8 cellular contexts compared by ENCODE assay signal in the genomic region with DNA sequence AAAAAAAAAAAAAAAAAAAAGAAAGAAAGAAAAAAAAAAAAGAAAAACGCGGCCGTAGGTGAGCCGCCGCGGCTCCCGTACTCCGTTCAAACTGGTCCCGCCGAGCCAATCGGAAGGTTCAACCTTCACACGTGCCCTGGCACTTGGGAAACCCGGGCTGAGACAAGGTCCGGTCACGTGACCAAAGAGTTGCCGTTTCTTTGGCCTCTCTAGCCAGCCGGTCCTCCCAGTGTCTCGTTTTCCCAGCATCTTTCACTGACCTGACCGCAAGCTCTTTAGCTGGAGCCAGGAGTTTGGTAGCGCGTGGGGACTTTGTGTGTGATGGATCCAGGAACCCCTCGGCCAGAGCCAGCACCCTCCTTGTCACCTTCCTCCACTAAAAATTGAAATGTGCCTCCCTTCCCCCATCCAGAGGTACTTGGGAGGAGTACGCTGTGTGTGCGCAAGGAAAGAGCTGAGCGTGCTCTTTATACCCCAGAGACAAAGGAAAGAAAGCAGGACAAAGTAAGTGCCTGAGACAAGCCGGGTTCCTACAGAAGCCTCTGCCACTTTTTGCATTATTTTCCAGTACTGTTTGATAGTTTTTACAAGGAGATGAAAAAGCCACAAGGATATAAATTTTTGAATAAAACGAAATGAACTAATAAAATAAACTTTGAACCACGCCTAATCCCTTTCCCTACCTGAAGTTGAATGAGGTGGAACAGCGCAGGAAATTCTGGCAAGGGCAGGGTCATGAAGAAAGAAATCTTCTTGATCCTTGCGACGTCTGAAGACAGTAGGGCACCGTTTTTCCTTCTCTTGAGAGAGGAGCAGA. TPM values are rescaled to one million over a fixed set of nuclear protein-coding genes. Genes with fewer than 3 reads are reported as not detected.
A peak's percentile ranks its signal among the peaks of the same experiment; 100 is the strongest.
DNase-seq lines count a peak whose midpoint lies in the region; ATAC-seq and TF ChIP-seq lines count a peak whose summit lies in the region.

No MANE protein-coding gene starts in this region.

- peak overlapping the region; percentile 100 for H3K4me2 ChIP-seq in GM23338
- H3K4me2 ChIP-seq in fibroblast of lung (ENCODE audit: extremely low read depth, insufficient read depth, low read length): peak overlapping the region; percentile 100

- POLR2A ChIA-PET in naive thymus-derived CD4-positive, alpha-beta T cell (lab: Charles Lee): interaction anchor here (0.6 to 6.0 kb wide), 14 partner anchors 8 to 216 kb away, joined by 3 to 129 read pairs (median 4); partner anchors contain the start of genes DHPS, FBXW9, GET3 and JUNB

- H3K27ac ChIP-seq in GM23338 (ENCODE audit: low read depth) (peak overlapping the region; percentile 96), fibroblast of lung (ENCODE audit: insufficient read depth, low read length) (peak overlapping the region; percentile 84)
- peak overlapping the region; percentile 85 for H3K27ac ChIP-seq in naive thymus-derived CD4-positive, alpha-beta T cell (ENCODE audit: low read depth, low read length)

- no peak overlapping the region for H2AFZ ChIP-seq in GM23338
- peak overlapping the region; percentile 84 for H2AFZ ChIP-seq in fibroblast of lung (ENCODE audit: low read length)

- H3K4me1 ChIP-seq in GM23338 (ENCODE audit: insufficient read depth): peaks cover 9% of the 10 kb centered on the region; the same call in 1 of the 2 replicates
- peaks cover 11% of the 10 kb centered on the region for H3K4me1 ChIP-seq in fibroblast of lung (ENCODE audit: control insufficient read depth, extremely low read depth, insufficient read depth, low read length)
- H3K4me1 ChIP-seq in naive thymus-derived CD4-positive, alpha-beta T cell (ENCODE audit: control insufficient read depth in 2 of 2, insufficient read depth in 2 of 2, low read length in 2 of 2): peaks cover 11 to 16% of the 10 kb centered on the region in 2 donors

- TF ChIP-seq CTCF in GM23338 (conservative IDR thresholded peaks at IDR 0.05; ENCODE audit: low read depth in 2 of 2) (no peak), fibroblast of lung (conservative IDR thresholded peaks at IDR 0.05 in 1 of 2, IDR thresholded peaks at IDR 0.05 in 1 of 2; ENCODE audit: low read depth in 1 of 2, low read length in 2 of 2) (no peak)

- H3K36me3 ChIP-seq in GM23338 (ENCODE audit: insufficient read depth) (peaks cover 7% of the 10 kb centered on the region; the same call in 1 of the 2 replicates), fibroblast of lung (ENCODE audit: control insufficient read depth, insufficient read depth, low read length) (peaks cover 10% of the 10 kb centered on the region)
- peaks cover 0 to 13% (median 3%) of the 10 kb centered on the region in 3 experiments for H3K36me3 ChIP-seq in naive thymus-derived CD4-positive, alpha-beta T cell (ENCODE audit: control insufficient read depth in 2 of 3, insufficient read depth in 3 of 3, low read length in 3 of 3)

- H3K4me3 ChIP-seq in GM23338 (peak overlapping the region; percentile 80), fibroblast of lung (replicated peaks in 1 of 4; ENCODE audit: control extremely low read depth in 1 of 4, insufficient read depth in 1 of 4, low read depth in 3 of 4, low read length in 4 of 4) (peak overlapping the region; percentile 67 to 88 (median 84))
- peak overlapping the region; percentile 91 for H3K4me3 ChIP-seq in naive thymus-derived CD4-positive, alpha-beta T cell (ENCODE audit: low read length)

- H3K4me1 Mint-ChIP-seq in GM23338: peaks cover 15% of the 10 kb centered on the region
- peaks cover 24% of the 10 kb centered on the region for H3K4me1 Mint-ChIP-seq in activated T-helper 17 cell treated with anti-CD3 and anti-CD28 coated beads, Interleukin-2, amount 50 U/mL, for 72 hours
- peaks cover 20 to 43% (median 38%) of the 10 kb centered on the region in 7 donors for H3K4me1 Mint-ChIP-seq in naive thymus-derived CD4-positive, alpha-beta T cell
- H3K4me1 Mint-ChIP-seq in stimulated activated memory B cell treated with anti-CD40 and anti-IgM and Interleukin-4, amounts not matched to agents 10 μg/mL and 1 μg/mL and 100 μg/mL, for 72 hours: peaks cover 62% of the 10 kb centered on the region

- H3K27me3 ChIP-seq in GM23338 (ENCODE audit: insufficient read depth): no peaks in the 10 kb centered on the region
- H3K27me3 ChIP-seq in fibroblast of lung (ENCODE audit: control insufficient read depth, insufficient read depth, low read length): no peaks in the 10 kb centered on the region
- no peaks in the 10 kb centered on the region for H3K27me3 ChIP-seq in naive thymus-derived CD4-positive, alpha-beta T cell (ENCODE audit: control insufficient read depth in 2 of 2, insufficient read depth in 2 of 2, low read length in 2 of 2)

- DNase-seq in DMS79 (lab: John Stamatoyannopoulos, UW) (peak; percentile 100), GM23338 (ENCODE audit: low spot score) (peak; percentile 100), LHCN-M2 (ENCODE audit: low read depth) (peak; percentile 99), RPMI7951 (ENCODE audit: low read depth) (peak; percentile 99), fibroblast of lung (ENCODE audit: low read depth in 2 of 2) (peak; percentile 99 to 100)
- peak; percentile 66 to 97 (median 91) for DNase-seq in naive thymus-derived CD4-positive, alpha-beta T cell

- H3K4me3 Mint-ChIP-seq in GM23338: peak overlapping the region; percentile 91
- H3K4me3 Mint-ChIP-seq in activated T-helper 17 cell treated with anti-CD3 and anti-CD28 coated beads, Interleukin-2, amount 50 U/mL, for 72 hours: peak overlapping the region; percentile 97
- H3K4me3 Mint-ChIP-seq in naive thymus-derived CD4-positive, alpha-beta T cell: peak overlapping the region; percentile 86 to 96 (median 93)
- peak overlapping the region; percentile 90 for H3K4me3 Mint-ChIP-seq in stimulated activated memory B cell treated with anti-CD40 and anti-IgM and Interleukin-4, amounts not matched to agents 10 μg/mL and 1 μg/mL and 100 μg/mL, for 72 hours

- H3K9ac ChIP-seq in fibroblast of lung (ENCODE audit: insufficient read depth, low read length): peak overlapping the region; percentile 92

- H3K36me3 Mint-ChIP-seq in GM23338 (ENCODE audit: low read depth): peaks cover 36% of the 10 kb centered on the region
- peaks cover 65% of the 10 kb centered on the region for H3K36me3 Mint-ChIP-seq in activated T-helper 17 cell treated with anti-CD3 and anti-CD28 coated beads, Interleukin-2, amount 50 U/mL, for 72 hours (ENCODE audit: low read depth)
- peaks cover 0 to 16% (median 0%) of the 10 kb centered on the region in 5 donors for H3K36me3 Mint-ChIP-seq in naive thymus-derived CD4-positive, alpha-beta T cell
- peaks cover 26% of the 10 kb centered on the region for H3K36me3 Mint-ChIP-seq in stimulated activated memory B cell treated with anti-CD40 and anti-IgM and Interleukin-4, amounts not matched to agents 10 μg/mL and 1 μg/mL and 100 μg/mL, for 72 hours

- H3F3A ChIP-seq in GM23338 (replicated peaks; ENCODE audit: low read depth): peaks cover 37% of the 10 kb centered on the region

- H3K9me3 Mint-ChIP-seq in GM23338: no peaks in the 10 kb centered on the region
- H3K9me3 Mint-ChIP-seq in activated T-helper 17 cell treated with anti-CD3 and anti-CD28 coated beads, Interleukin-2, amount 50 U/mL, for 72 hours: no peaks in the 10 kb centered on the region
- H3K9me3 Mint-ChIP-seq in naive thymus-derived CD4-positive, alpha-beta T cell: peaks cover 0 to 1% (median 0%) of the 10 kb centered on the region in 11 donors
- H3K9me3 Mint-ChIP-seq in stimulated activated memory B cell treated with anti-CD40 and anti-IgM and Interleukin-4, amounts not matched to agents 10 μg/mL and 1 μg/mL and 100 μg/mL, for 72 hours: no peaks in the 10 kb centered on the region

- peaks cover 27% of the 10 kb centered on the region for H3K27me3 Mint-ChIP-seq in GM23338 (ENCODE audit: insufficient read depth, low read depth, poor library complexity)
- no peaks in the 10 kb centered on the region for H3K27me3 Mint-ChIP-seq in activated T-helper 17 cell treated with anti-CD3 and anti-CD28 coated beads, Interleukin-2, amount 50 U/mL, for 72 hours
- peaks cover 0 to 2% (median 0%) of the 10 kb centered on the region in 5 donors for H3K27me3 Mint-ChIP-seq in naive thymus-derived CD4-positive, alpha-beta T cell
- H3K27me3 Mint-ChIP-seq in stimulated activated memory B cell treated with anti-CD40 and anti-IgM and Interleukin-4, amounts not matched to agents 10 μg/mL and 1 μg/mL and 100 μg/mL, for 72 hours: no peaks in the 10 kb centered on the region

- no peaks in the 10 kb centered on the region for H3K9me3 ChIP-seq in fibroblast of lung (ENCODE audit: control insufficient read depth, insufficient read depth, low read depth, low read length)
- H3K9me3 ChIP-seq in naive thymus-derived CD4-positive, alpha-beta T cell (ENCODE audit: control insufficient read depth in 2 of 3, low read length in 3 of 3): no peaks in the 10 kb centered on the region

- CTCF ChIA-PET in naive thymus-derived CD4-positive, alpha-beta T cell (lab: Charles Lee): interaction anchor here (1.0 to 3.1 kb wide), 3 partner anchors 11 to 75 kb away, joined by 3 to 13 read pairs (median 9); partner anchors contain the start of gene TRIR

- H3K27ac Mint-ChIP-seq in GM23338: peak overlapping the region; percentile 95
- H3K27ac Mint-ChIP-seq in activated T-helper 17 cell treated with anti-CD3 and anti-CD28 coated beads, Interleukin-2, amount 50 U/mL, for 72 hours: peak overlapping the region; percentile 98
- H3K27ac Mint-ChIP-seq in naive thymus-derived CD4-positive, alpha-beta T cell: peak overlapping the region; percentile 89 to 97 (median 95)
- peak overlapping the region; percentile 77 for H3K27ac Mint-ChIP-seq in stimulated activated memory B cell treated with anti-CD40 and anti-IgM and Interleukin-4, amounts not matched to agents 10 μg/mL and 1 μg/mL and 100 μg/mL, for 72 hours

- no peaks in the 10 kb centered on the region for H3K9me2 ChIP-seq in GM23338 (ENCODE audit: insufficient read depth)

- intact Hi-C loops in naive thymus-derived CD4-positive, alpha-beta T cell (cut with micrococcal nuclease): loop anchor here (1.0 to 5.0 kb wide), 9 partner anchors 12 to 215 kb away; partner anchors contain the start of genes CALR (in 2 of the 2), DHPS (in 2 of the 2), FBXW9 (in 2 of the 2) and TRIR (in 2 of the 2)

- peaks cover 19% of the 10 kb centered on the region; the same call in 1 of the 2 replicates for H4K20me1 ChIP-seq in GM23338 (replicated peaks; ENCODE audit: insufficient read depth)
- no peaks in the 10 kb centered on the region for H4K20me1 ChIP-seq in fibroblast of lung (ENCODE audit: control insufficient read depth, extremely low read depth, insufficient read depth, low read length)

- H3K79me2 ChIP-seq in GM23338 (replicated peaks; ENCODE audit: insufficient read depth) (peaks cover 62% of the 10 kb centered on the region), fibroblast of lung (ENCODE audit: control insufficient read depth, insufficient read depth, low read length) (peaks cover 51% of the 10 kb centered on the region)

- ATAC-seq in GM23338: peak; percentile 70
- peak; percentile 95 for ATAC-seq in activated T-helper 17 cell treated with anti-CD3 and anti-CD28 coated beads, Interleukin-2, amount 50 U/mL, for 72 hours (replicated peaks)
- peak; percentile 96 for ATAC-seq in naive thymus-derived CD4-positive, alpha-beta T cell
- ATAC-seq in stimulated activated memory B cell treated with anti-CD40 and anti-IgM and Interleukin-4, amounts not matched to agents 10 μg/mL and 1 μg/mL and 100 μg/mL, for 72 hours: peak; percentile 96

RNA-seq across cellular contexts. Expression of gene TNPO2, which starts 1.0 kb away (rescaled TPM):
- 83.0 and 85.9 TPM in 2 replicates for total RNA-seq in GM23338 (2014; rRNA removed; shearing (Covaris generic))
- polyA plus RNA-seq in GM23338 (2016; fragmentation: Nextera tagmentation; extraction: Ambion mirVana) (35.8 and 37.1 TPM in 2 replicates), fibroblast of lung (52.5 and 75.0 TPM in 2 replicates)
- total RNA-seq in LHCN-M2 (2014; rRNA removed) (41.0 and 56.0 TPM in 2 replicates), fibroblast of lung (28.2 and 36.0 TPM in 2 replicates)
- 34.6 TPM for polyA plus RNA-seq in LHCN-M2 (2012)
- 28.2 and 29.9 TPM in 2 replicates for total RNA-seq in RPMI7951 (2014; rRNA removed; shearing (Covaris generic))
- 100 to 1,000 TPM in 1 of 2 donors, 10 to 100 TPM in 1; 71.9 to 106 TPM for total RNA-seq in activated T-helper 17 cell treated with anti-CD3 and anti-CD28 coated beads, Interleukin-2, amount 50 U/mL, for 72 hours
- polyA plus RNA-seq in fibroblast of lung (2012): 34.5 and 41.3 TPM in 2 replicates
- polyA minus RNA-seq in fibroblast of lung (ENCODE audit: low replicate concordance): 196 and 209 TPM in 2 replicates
- total RNA-seq in naive thymus-derived CD4-positive, alpha-beta T cell: 10 to 100 TPM; 53.5 to 78.7 (median 62.5) TPM
- 1 to 10 TPM; 2.0 to 3.8 TPM for polyA plus RNA-seq in naive thymus-derived CD4-positive, alpha-beta T cell

RNA-seq across cellular contexts. Expression of gene TRIR, which starts 11.7 kb away (rescaled TPM):
- 170 and 171 TPM in 2 replicates for total RNA-seq in GM23338 (2014; rRNA removed; shearing (Covaris generic))
- polyA plus RNA-seq in GM23338 (2016; fragmentation: Nextera tagmentation; extraction: Ambion mirVana) (254 and 257 TPM in 2 replicates), fibroblast of lung (155 and 199 TPM in 2 replicates)
- total RNA-seq in LHCN-M2 (2014; rRNA removed) (372 and 446 TPM in 2 replicates), fibroblast of lung (117 and 186 TPM in 2 replicates)
- polyA plus RNA-seq in LHCN-M2 (2012): 262 TPM
- total RNA-seq in RPMI7951 (2014; rRNA removed; shearing (Covaris generic)): 276 and 304 TPM in 2 replicates
- 100 to 1,000 TPM; 135 to 172 TPM for total RNA-seq in activated T-helper 17 cell treated with anti-CD3 and anti-CD28 coated beads, Interleukin-2, amount 50 U/mL, for 72 hours
- polyA plus RNA-seq in fibroblast of lung (2012): 204 and 242 TPM in 2 replicates
- 43.1 and 70.6 TPM in 2 replicates for polyA minus RNA-seq in fibroblast of lung (ENCODE audit: low replicate concordance)
- total RNA-seq in naive thymus-derived CD4-positive, alpha-beta T cell: 100 to 1,000 TPM; 175 to 225 (median 192) TPM
- polyA plus RNA-seq in naive thymus-derived CD4-positive, alpha-beta T cell: 100 to 1,000 TPM; 177 to 216 TPM

RNA-seq across cellular contexts. Expression of gene GET3, which starts 14.5 kb away (rescaled TPM):
- total RNA-seq in GM23338 (2014; rRNA removed; shearing (Covaris generic)): 75.3 and 109 TPM in 2 replicates
- polyA plus RNA-seq in GM23338 (2016; fragmentation: Nextera tagmentation; extraction: Ambion mirVana): 89.5 and 90.4 TPM in 2 replicates
- 136 and 155 TPM in 2 replicates for total RNA-seq in LHCN-M2 (2014; rRNA removed)
- 211 TPM for polyA plus RNA-seq in LHCN-M2 (2012)
- 115 and 127 TPM in 2 replicates for total RNA-seq in RPMI7951 (2014; rRNA removed; shearing (Covaris generic))
- total RNA-seq in activated T-helper 17 cell treated with anti-CD3 and anti-CD28 coated beads, Interleukin-2, amount 50 U/mL, for 72 hours: 10 to 100 TPM; 37.7 to 66.6 TPM
- 94.1 and 95.3 TPM in 2 replicates for total RNA-seq in fibroblast of lung
- 123 and 208 TPM in 2 replicates for polyA plus RNA-seq in fibroblast of lung
- polyA plus RNA-seq in fibroblast of lung (2012): 98.9 and 166 TPM in 2 replicates
- polyA minus RNA-seq in fibroblast of lung (ENCODE audit: low replicate concordance): 114 and 176 TPM in 2 replicates
- 10 to 100 TPM; 22.6 to 60.3 (median 27.0) TPM for total RNA-seq in naive thymus-derived CD4-positive, alpha-beta T cell
- polyA plus RNA-seq in naive thymus-derived CD4-positive, alpha-beta T cell: 10 to 100 TPM; 47.1 to 50.4 TPM

RNA-seq across cellular contexts. Expression of gene FBXW9, which starts 26.3 kb away (rescaled TPM):
- 12.3 and 19.4 TPM in 2 replicates for total RNA-seq in GM23338 (2014; rRNA removed; shearing (Covaris generic))
- polyA plus RNA-seq in GM23338 (2016; fragmentation: Nextera tagmentation; extraction: Ambion mirVana) (6.6 and 8.2 TPM in 2 replicates), fibroblast of lung (3.3 and 4.4 TPM in 2 replicates)
- total RNA-seq in LHCN-M2 (2014; rRNA removed) (8.1 and 8.7 TPM in 2 replicates), fibroblast of lung (3.1 and 3.3 TPM in 2 replicates)
- polyA plus RNA-seq in LHCN-M2 (2012): 6.9 TPM
- total RNA-seq in RPMI7951 (2014; rRNA removed; shearing (Covaris generic)): 21.6 and 24.4 TPM in 2 replicates
- total RNA-seq in activated T-helper 17 cell treated with anti-CD3 and anti-CD28 coated beads, Interleukin-2, amount 50 U/mL, for 72 hours: 1 to 10 TPM; 4.7 to 9.9 TPM
- 6.4 and 6.9 TPM in 2 replicates for polyA plus RNA-seq in fibroblast of lung (2012)
- 6.7 and 10.1 TPM in 2 replicates for polyA minus RNA-seq in fibroblast of lung (ENCODE audit: low replicate concordance)
- total RNA-seq in naive thymus-derived CD4-positive, alpha-beta T cell: 1 to 10 TPM; 2.5 to 8.6 (median 4.3) TPM
- 1 to 10 TPM; 4.9 to 8.5 TPM for polyA plus RNA-seq in naive thymus-derived CD4-positive, alpha-beta T cell

RNA-seq across cellular contexts. Expression of gene BEST2, which starts 28.8 kb away (rescaled TPM):
- 7.5 and 10.4 TPM in 2 replicates for total RNA-seq in GM23338 (2014; rRNA removed; shearing (Covaris generic))
- 1.2 and 1.3 TPM in 2 replicates for polyA plus RNA-seq in GM23338 (2016; fragmentation: Nextera tagmentation; extraction: Ambion mirVana)
- total RNA-seq in LHCN-M2 (2014; rRNA removed): 0.45 and 0.98 TPM in 2 replicates
- polyA plus RNA-seq in LHCN-M2 (2012): 0.16 TPM
- 0.10 TPM in 1 of 2 replicates, not detected in the other for total RNA-seq in RPMI7951 (2014; rRNA removed; shearing (Covaris generic))
- total RNA-seq in activated T-helper 17 cell treated with anti-CD3 and anti-CD28 coated beads, Interleukin-2, amount 50 U/mL, for 72 hours: not detected
- not detected in 2 replicates for total RNA-seq in fibroblast of lung
- not detected in 2 replicates for polyA plus RNA-seq in fibroblast of lung
- polyA plus RNA-seq in fibroblast of lung (2012): 0.06 TPM in 1 of 2 replicates, not detected in the other
- 0.78 TPM in 1 of 2 replicates, not detected in the other for polyA minus RNA-seq in fibroblast of lung (ENCODE audit: low replicate concordance)
- not detected for total RNA-seq in naive thymus-derived CD4-positive, alpha-beta T cell
- polyA plus RNA-seq in naive thymus-derived CD4-positive, alpha-beta T cell: not detected

Comparison
In these comparisons a context has a peak if more than half of its experiments do, and no peak if none do; other contexts are left out.
1. Peak in every context shown above with its lines: DNase-seq, ATAC-seq, H3K4me3 ChIP-seq and H3K27ac ChIP-seq.